In genomic region chr1:62057631-62058290, GRCh38 we compare ENCODE assay signal across 19 cellular contexts.
"Had no signal": no experiment of that assay in that cellular context is flagged by ENCODE, and none has a peak within 500 bp of the region (broad histone marks: within the 10 kb centered on the region; RNA-seq: fewer than 3 reads in every experiment).

No MANE protein-coding gene starts in this region.

- H3K4me3 ChIP-seq: ascending aorta, coronary artery, esophagus squamous epithelium, gastrocnemius medialis, tibial artery had no signal

- DNase-seq: activated CD4-positive, alpha-beta T cell treated with anti-CD3 and anti-CD28 coated beads, Interleukin-2, amount 10 ng/mL, durations not matched to agents 7 days and 5 days; activated CD4-positive, CD25-positive, alpha-beta regulatory T cell treated with anti-CD3 and anti-CD28 coated beads, Interleukin-2, amount 50 U/mL, for 72 hours; activated CD8-positive, alpha-beta memory T cell treated with anti-CD3 and anti-CD28 coated beads, Interleukin-2, amount 10 ng/mL, durations not matched to agents 7 days and 5 days; activated CD8-positive, alpha-beta T cell treated with anti-CD3 and anti-CD28 coated beads for 36 hours; activated effector memory CD4-positive, alpha-beta T cell treated with anti-CD3 and anti-CD28 coated beads, Interleukin-2, amount 50 U/mL, for 16 hours; activated naive CD4-positive, alpha-beta T cell treated with anti-CD3 and anti-CD28 coated beads, Interleukin-2, amount 10 ng/mL, durations not matched to agents 7 days and 5 days; activated T-cell treated with anti-CD3 and anti-CD28 coated beads for 4 hours; cerebellar nuclear complex; esophagus squamous epithelium; gastrocnemius medialis; hippocampal formation; kidney glomerular epithelial cell; small intestine; stimulated activated CD4-positive, alpha-beta T cell treated with anti-CD3 and anti-CD28 coated beads, Interleukin-2, amount 100 ng/mL, for 24 hours; stimulated activated naive CD8-positive, alpha-beta T cell treated with anti-CD3 and anti-CD28 coated beads, Interleukin-15, amount 100 ng/mL, for 72 hours; tibial artery; WERI-Rb-1 had no signal

- H3K4me1 ChIP-seq: ascending aorta, esophagus squamous epithelium had no signal

- H3K27me3 ChIP-seq: ascending aorta, esophagus squamous epithelium, gastrocnemius medialis, tibial artery had no signal

- H3K27ac ChIP-seq: ascending aorta, coronary artery, esophagus squamous epithelium, gastrocnemius medialis, tibial artery, WERI-Rb-1 had no signal

- H3K36me3 ChIP-seq: ascending aorta, gastrocnemius medialis, WERI-Rb-1 had no signal
